17 cellular contexts compared by ENCODE assay signal in genomic region chr14:76346391-76347160, GRCh38. TPM values are rescaled to one million over a fixed set of nuclear protein-coding genes. Genes with fewer than 3 reads are reported as not detected.
DNase-seq lines count a peak whose midpoint lies in the region; ATAC-seq and TF ChIP-seq lines count a peak whose summit lies in the region.
"Had no signal": no experiment of that assay in that cellular context is flagged by ENCODE, and none has a peak within 500 bp of the region (broad histone marks: within the 10 kb centered on the region; RNA-seq: fewer than 3 reads in every experiment).

No MANE protein-coding gene starts in this region.

- CTCF ChIA-PET in HEK293T (lab: Yijun Ruan, JAX) = interaction anchor here (1.3 kb wide), 1 partner anchor 296 kb away, joined by 3 read pairs; no protein-coding TSS in a partner anchor

- DNase-seq in Daoy (ENCODE audit: low read depth) = peak; percentile 19
- no peak for DNase-seq in HEK293T (ENCODE audit: extremely low spot score)
- peak; percentile 55 for DNase-seq in foreskin melanocyte
- no peak for DNase-seq in superior temporal gyrus (ENCODE audit: extremely low spot score)
- no peak for DNase-seq in KBM-7
- DNase-seq: activated CD4-positive, alpha-beta T cell treated with anti-CD3 and anti-CD28 coated beads, Interleukin-2, amount 10 ng/mL, durations not matched to agents 24 days and 14 days; activated naive CD4-positive, alpha-beta T cell treated with Interleukin-2 at 50 U/mL for 16 hours; Caco-2; GOT3; NCI-H1048; small intestine had no signal

- no peak for ATAC-seq in HG03139 (IDR thresholded peaks at IDR 0.05; ENCODE audit: unreplicated experiment)
- ATAC-seq: left lobe of liver, Panc1 had no signal

- POLR2A ChIA-PET in HEK293T (lab: Yijun Ruan, JAX) = interaction anchor here (1.1 kb wide), 1 partner anchor 8 kb away, joined by 3 read pairs; no protein-coding TSS in a partner anchor

- in situ Hi-C loops in KBM-7 (cut with MboI; ENCODE audit: low pct_unique_long_range_greater_than_20kb, low sequenced_read_pairs) = no loop called here

TF ChIP-seq in HEK293T, 16 proteins besides CTCF, POLR2A, EP300 and RAD21:
- TF ChIP-seq PKNOX1 (IDR thresholded peaks at IDR 0.05) = peak; percentile 42
- no peak for TF ChIP-seq L3MBTL2 (conservative IDR thresholded peaks at IDR 0.05)

TF ChIP-seq in PFSK-1, 5 proteins besides CTCF, POLR2A, EP300 and RAD21:
- TF ChIP-seq SIN3A (IDR thresholded peaks at IDR 0.05; ENCODE audit: borderline replicate concordance, insufficient read depth, low read length) = peak; percentile 69; the same call in 1 of the 2 replicates
- TF ChIP-seq POLR2AphosphoS5 (IDR thresholded peaks at IDR 0.05; ENCODE audit: low read depth, low read length) = no peak
- TF ChIP-seq, protein P1, sequence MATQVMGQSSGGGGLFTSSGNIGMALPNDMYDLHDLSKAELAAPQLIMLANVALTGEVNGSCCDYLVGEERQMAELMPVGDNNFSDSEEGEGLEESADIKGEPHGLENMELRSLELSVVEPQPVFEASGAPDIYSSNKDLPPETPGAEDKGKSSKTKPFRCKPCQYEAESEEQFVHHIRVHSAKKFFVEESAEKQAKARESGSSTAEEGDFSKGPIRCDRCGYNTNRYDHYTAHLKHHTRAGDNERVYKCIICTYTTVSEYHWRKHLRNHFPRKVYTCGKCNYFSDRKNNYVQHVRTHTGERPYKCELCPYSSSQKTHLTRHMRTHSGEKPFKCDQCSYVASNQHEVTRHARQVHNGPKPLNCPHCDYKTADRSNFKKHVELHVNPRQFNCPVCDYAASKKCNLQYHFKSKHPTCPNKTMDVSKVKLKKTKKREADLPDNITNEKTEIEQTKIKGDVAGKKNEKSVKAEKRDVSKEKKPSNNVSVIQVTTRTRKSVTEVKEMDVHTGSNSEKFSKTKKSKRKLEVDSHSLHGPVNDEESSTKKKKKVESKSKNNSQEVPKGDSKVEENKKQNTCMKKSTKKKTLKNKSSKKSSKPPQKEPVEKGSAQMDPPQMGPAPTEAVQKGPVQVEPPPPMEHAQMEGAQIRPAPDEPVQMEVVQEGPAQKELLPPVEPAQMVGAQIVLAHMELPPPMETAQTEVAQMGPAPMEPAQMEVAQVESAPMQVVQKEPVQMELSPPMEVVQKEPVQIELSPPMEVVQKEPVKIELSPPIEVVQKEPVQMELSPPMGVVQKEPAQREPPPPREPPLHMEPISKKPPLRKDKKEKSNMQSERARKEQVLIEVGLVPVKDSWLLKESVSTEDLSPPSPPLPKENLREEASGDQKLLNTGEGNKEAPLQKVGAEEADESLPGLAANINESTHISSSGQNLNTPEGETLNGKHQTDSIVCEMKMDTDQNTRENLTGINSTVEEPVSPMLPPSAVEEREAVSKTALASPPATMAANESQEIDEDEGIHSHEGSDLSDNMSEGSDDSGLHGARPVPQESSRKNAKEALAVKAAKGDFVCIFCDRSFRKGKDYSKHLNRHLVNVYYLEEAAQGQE (IDR thresholded peaks at IDR 0.05; ENCODE audit: insufficient read depth in 1 of 2, low read depth in 2 of 2, low read length in 2 of 2) = no peak
- TF ChIP-seq FOXP2 (optimal IDR thresholded peaks at IDR 0.05; ENCODE audit: borderline replicate concordance, extremely low read depth, extremely low read length, insufficient read depth) = peak; percentile 45

RNA-seq across cellular contexts. Expression of gene ESRRB, which starts 29.4 kb away (rescaled TPM):
- total RNA-seq in Daoy (2014; rRNA removed; shearing (Covaris generic)) = 0.27 TPM in 1 of 2 replicates, not detected in the other
- polyA plus RNA-seq in PFSK-1 (2012; ENCODE audit: insufficient read length, low read depth) = not detected
- total RNA-seq: astrocyte, Caco-2, osteocyte had no signal

Comparison
In these comparisons a context has a peak if more than half of its experiments do, and no peak if none do; other contexts are left out.
1. DNase-seq: peak in Daoy (single experiment) and foreskin melanocyte (single experiment); none in HEK293T (single experiment), superior temporal gyrus (single experiment) and KBM-7 (single experiment).